In genomic region chr6:145483191-145483996, GRCh38 we compare ENCODE assay signal across 17 cellular contexts.
DNase-seq lines count a peak whose midpoint lies in the region; ATAC-seq, FAIRE-seq and TF ChIP-seq lines count a peak whose summit lies in the region.
"Had no signal": no experiment of that assay in that cellular context is flagged by ENCODE, and none has a peak within 500 bp of the region (broad histone marks: within the 10 kb centered on the region; RNA-seq: fewer than 3 reads in every experiment).

No MANE protein-coding gene starts in this region.

- H3K27ac ChIP-seq in PC-9 (peak overlapping the region; percentile 73), endothelial cell of umbilical vein (ENCODE audit: insufficient read depth, low read depth, low read length) (no peak overlapping the region), trophoblast cell (ENCODE audit: low read depth, low read length) (peak overlapping the region; percentile 20)
- H3K27ac ChIP-seq: pancreas had no signal

- no peaks in the 10 kb centered on the region for H3K79me1 ChIP-seq in trophoblast cell (ENCODE audit: low read length)

- no peak overlapping the region; the same call in 1 of the 2 replicates for H3K4me3 ChIP-seq in PC-9
- no peak overlapping the region for H3K4me3 ChIP-seq in endothelial cell of umbilical vein (replicated peaks in 1 of 3; ENCODE audit: insufficient read depth in 1 of 3, low read depth in 1 of 3, low read length in 3 of 3)
- H3K4me3 ChIP-seq in trophoblast cell (ENCODE audit: low read depth, low read length) = no peak overlapping the region
- H3K4me3 ChIP-seq: pancreas had no signal

- H4K91ac ChIP-seq in trophoblast cell (ENCODE audit: low read depth, low read length) = peak overlapping the region; percentile 19

- H3K36me3 ChIP-seq in PC-9 (ENCODE audit: low read depth) = no peaks in the 10 kb centered on the region
- H3K36me3 ChIP-seq in endothelial cell of umbilical vein (ENCODE audit: control insufficient read depth in 2 of 2, extremely low read depth in 1 of 2, insufficient read depth in 2 of 2, low read length in 2 of 2) = no peaks in the 10 kb centered on the region
- no peaks in the 10 kb centered on the region for H3K36me3 ChIP-seq in trophoblast cell (ENCODE audit: control insufficient read depth in 1 of 2, insufficient read depth in 2 of 2, low read length in 2 of 2)
- H3K36me3 ChIP-seq: BE2C, pancreas had no signal

- H3K9ac ChIP-seq in endothelial cell of umbilical vein (replicated peaks; ENCODE audit: extremely low read depth, insufficient read depth, low read length) (no peak overlapping the region), trophoblast cell (ENCODE audit: low read length) (no peak overlapping the region)

- H4K12ac ChIP-seq in trophoblast cell (ENCODE audit: low read depth, low read length) = no peak overlapping the region

- no peak for TF ChIP-seq POLR2A in endothelial cell of umbilical vein (IDR thresholded peaks at IDR 0.05; ENCODE audit: low read depth, low read length)

- TF ChIP-seq CTCF in PC-9 (conservative IDR thresholded peaks at IDR 0.05) (no peak), endothelial cell of umbilical vein (IDR thresholded peaks at IDR 0.05; ENCODE audit: extremely low read depth in 1 of 2, insufficient read depth in 1 of 2, low read depth in 1 of 2, low read length in 2 of 2) (no peak)

- no CpG with 5 or more reads among the region's 1 CpG for WGBS in trophoblast cell (ENCODE audit: extremely low coverage, insufficient coverage, insufficient read length)

- H3K27ac Mint-ChIP-seq in T-cell = no peak overlapping the region
- H3K27ac Mint-ChIP-seq: activated B cell treated with CpG ODN at 0.5 μM for 24 hours; activated CD8-positive, alpha-beta memory T cell treated with anti-CD3 and anti-CD28 coated beads, Interleukin-2, amount 10 ng/mL, durations not matched to agents 7 days and 5 days had no signal

- BruUV-seq in PC-9 (replicated peaks; lab: Mats Ljungman, UMichigan) (no TSS peak), endothelial cell of umbilical vein (replicated peaks; lab: Mats Ljungman, UMichigan) (no TSS peak)

- H3K9me2 ChIP-seq in PC-9 (ENCODE audit: insufficient read depth) = no peaks in the 10 kb centered on the region

- H3K9me3 ChIP-seq in PC-9 (ENCODE audit: insufficient read depth, low read depth) = peaks cover 4% of the 10 kb centered on the region; the same call in 1 of the 2 replicates
- H3K9me3 ChIP-seq in endothelial cell of umbilical vein (replicated peaks; ENCODE audit: control insufficient read depth, insufficient read depth, low read length) = no peaks in the 10 kb centered on the region
- H3K9me3 ChIP-seq in trophoblast cell (ENCODE audit: insufficient read depth, low read depth, low read length) = no peaks in the 10 kb centered on the region
- H3K9me3 ChIP-seq: BE2C, pancreas had no signal

- peak; percentile 77 for FAIRE-seq in endothelial cell of umbilical vein (lab: Jason Lieb, UNC)
- FAIRE-seq: pancreas had no signal

- no peak overlapping the region for H2BK5ac ChIP-seq in trophoblast cell (ENCODE audit: low read depth, low read length, poor library complexity)

- H2AFZ ChIP-seq in PC-9 = no peak overlapping the region
- no peak overlapping the region for H2AFZ ChIP-seq in endothelial cell of umbilical vein (ENCODE audit: low read depth, low read length)
- H2AFZ ChIP-seq in trophoblast cell (ENCODE audit: insufficient read depth, low read length, poor library complexity) = no peak overlapping the region

- H2BK12ac ChIP-seq in trophoblast cell (ENCODE audit: low read length) = no peak overlapping the region

- H3K4ac ChIP-seq in trophoblast cell (ENCODE audit: low read depth, low read length) = no peak overlapping the region

- H3K79me2 ChIP-seq in PC-9 (ENCODE audit: low read depth) (no peaks in the 10 kb centered on the region), endothelial cell of umbilical vein (ENCODE audit: control insufficient read depth, insufficient read depth, low read length) (no peaks in the 10 kb centered on the region), trophoblast cell (ENCODE audit: control insufficient read depth, insufficient read depth, low read length, poor library complexity) (no peaks in the 10 kb centered on the region)

- no peak for ATAC-seq in T-cell (replicated peaks in 1 of 4)
- no peak for ATAC-seq in HG02973 (IDR thresholded peaks at IDR 0.05; ENCODE audit: unreplicated experiment)
- ATAC-seq in GM21723 (IDR thresholded peaks at IDR 0.05; ENCODE audit: unreplicated experiment) = no peak
- ATAC-seq: activated CD8-positive, alpha-beta memory T cell treated with anti-CD3 and anti-CD28 coated beads, Interleukin-2, amount 10 ng/mL, durations not matched to agents 7 days and 5 days had no signal

- H3K27me3 ChIP-seq in PC-9 (ENCODE audit: insufficient read depth, low read depth) = no peaks in the 10 kb centered on the region
- no peaks in the 10 kb centered on the region for H3K27me3 ChIP-seq in endothelial cell of umbilical vein (ENCODE audit: control insufficient read depth in 2 of 2, insufficient read depth in 2 of 2, low read length in 2 of 2)
- H3K27me3 ChIP-seq in trophoblast cell (ENCODE audit: insufficient read depth, low read length) = no peaks in the 10 kb centered on the region
- H3K27me3 ChIP-seq: BE2C, pancreas had no signal

- DNase-seq in ELR (ENCODE audit: low read depth) (peak; percentile 70), PC-9 (peak in 1 of 2 experiments; percentile 84), endothelial cell of umbilical vein (ENCODE audit: low read depth, low spot score) (peak; percentile 48), trophoblast cell (peak in 1 of 2 donors; percentile 56), T-cell (no peak), Ammon's horn (ENCODE audit: low spot score) (no peak)
- DNase-seq: activated B cell treated with CpG ODN at 0.5 μM for 24 hours; activated CD8-positive, alpha-beta memory T cell treated with anti-CD3 and anti-CD28 coated beads, Interleukin-2, amount 10 ng/mL, durations not matched to agents 7 days and 5 days; activated naive CD4-positive, alpha-beta T cell; BE2C; DND-41; glutamatergic neuron; NCI-H2029; pancreas had no signal

- no peak overlapping the region for H3K23ac ChIP-seq in trophoblast cell (ENCODE audit: low read length)

- H3K36me3 Mint-ChIP-seq in T-cell = no peaks in the 10 kb centered on the region
- H3K36me3 Mint-ChIP-seq: activated CD8-positive, alpha-beta memory T cell treated with anti-CD3 and anti-CD28 coated beads, Interleukin-2, amount 10 ng/mL, durations not matched to agents 7 days and 5 days; brain had no signal

- no peak overlapping the region for H2AK5ac ChIP-seq in trophoblast cell (ENCODE audit: low read length)

- H2BK120ac ChIP-seq in trophoblast cell (ENCODE audit: insufficient read depth, low read length, poor library complexity) = peak overlapping the region; percentile 36

- CTCF ChIA-PET in PC-9 (lab: Charles Lee) = no interaction called here
- CTCF ChIA-PET in endothelial cell of umbilical vein (lab: Charles Lee) = interaction anchor here (1.0 to 1.1 kb wide), 2 partner anchors 10 to 150 kb away, joined by 3 to 4 read pairs; no protein-coding TSS in a partner anchor
- CTCF ChIA-PET in T-cell (lab: Charles Lee) = interaction anchor here in 1 of 2 donors (0.7 kb wide), 1 partner anchor 1986 kb away, joined by 3 read pairs; no protein-coding TSS in a partner anchor

- H3F3A ChIP-seq in PC-9 (ENCODE audit: insufficient read depth, low read depth) = peaks cover 21% of the 10 kb centered on the region

- no peak overlapping the region for H4K8ac ChIP-seq in trophoblast cell (ENCODE audit: low read depth, low read length)

- H3K4me2 ChIP-seq in PC-9 (peak overlapping the region; percentile 66), endothelial cell of umbilical vein (ENCODE audit: insufficient read depth, low read length) (no peak overlapping the region), trophoblast cell (ENCODE audit: low read length) (no peak overlapping the region)

- no peaks in the 10 kb centered on the region for H3K27me3 Mint-ChIP-seq in T-cell
- H3K27me3 Mint-ChIP-seq: activated B cell treated with CpG ODN at 0.5 μM for 24 hours; activated CD8-positive, alpha-beta memory T cell treated with anti-CD3 and anti-CD28 coated beads, Interleukin-2, amount 10 ng/mL, durations not matched to agents 7 days and 5 days had no signal

- intact Hi-C loops in PC-9 (cut with micrococcal nuclease; ENCODE audit: unreplicated experiment) (no loop called here), endothelial cell of umbilical vein (cut with micrococcal nuclease) (no loop called here)

- H3K4me1 ChIP-seq in PC-9 (replicated peaks; ENCODE audit: insufficient read depth) = peaks cover 26% of the 10 kb centered on the region
- no peaks in the 10 kb centered on the region for H3K4me1 ChIP-seq in endothelial cell of umbilical vein (ENCODE audit: control insufficient read depth, extremely low read depth, insufficient read depth, low read length)
- H3K4me1 ChIP-seq in trophoblast cell (ENCODE audit: control insufficient read depth in 1 of 2, insufficient read depth in 2 of 2, low read length in 2 of 2) = no peaks in the 10 kb centered on the region
- H3K4me1 ChIP-seq: BE2C, pancreas had no signal

- POLR2A ChIA-PET in PC-9 (lab: Charles Lee; ENCODE audit: unreplicated experiment) (interaction anchor here (0.5 to 0.7 kb wide), 3 partner anchors 19 to 570 kb away, joined by 4 to 5 read pairs (median 4); no protein-coding TSS in a partner anchor), endothelial cell of umbilical vein (lab: Charles Lee) (no interaction called here), T-cell (lab: Charles Lee) (interaction anchor here in 1 of 2 donors (0.5 kb wide), 1 partner anchor 66 kb away, joined by 3 read pairs; no protein-coding TSS in a partner anchor)

- H3K4me1 Mint-ChIP-seq in T-cell = no peaks in the 10 kb centered on the region
- H3K4me1 Mint-ChIP-seq: activated B cell treated with CpG ODN at 0.5 μM for 24 hours; activated CD8-positive, alpha-beta memory T cell treated with anti-CD3 and anti-CD28 coated beads, Interleukin-2, amount 10 ng/mL, durations not matched to agents 7 days and 5 days had no signal

- H3K18ac ChIP-seq in trophoblast cell (ENCODE audit: low read length) = no peak overlapping the region

- H3K4me3 Mint-ChIP-seq in T-cell = no peak overlapping the region
- H3K4me3 Mint-ChIP-seq: activated B cell treated with CpG ODN at 0.5 μM for 24 hours; activated CD8-positive, alpha-beta memory T cell treated with anti-CD3 and anti-CD28 coated beads, Interleukin-2, amount 10 ng/mL, durations not matched to agents 7 days and 5 days; brain had no signal

- H4K20me1 ChIP-seq in PC-9 (ENCODE audit: insufficient read depth) (no peaks in the 10 kb centered on the region), endothelial cell of umbilical vein (replicated peaks; ENCODE audit: control insufficient read depth, extremely low read depth, insufficient read depth, low read length) (no peaks in the 10 kb centered on the region)

- H3K9me1 ChIP-seq in endothelial cell of umbilical vein (replicated peaks; ENCODE audit: control insufficient read depth, extremely low read depth, insufficient read depth, low read length) = no peaks in the 10 kb centered on the region

- peaks cover 4 to 17% (median 13%) of the 10 kb centered on the region in 3 donors for H3K9me3 Mint-ChIP-seq in T-cell

- dilution Hi-C loops in endothelial cell of umbilical vein (cut with MboI; ENCODE audit: extremely low pct_ligation_motif_present, low sequenced_read_pairs) = no loop called here

- H3K14ac ChIP-seq in trophoblast cell (ENCODE audit: low read length) = no peak overlapping the region

TF ChIP-seq in endothelial cell of umbilical vein, 7 proteins besides CTCF, POLR2A, EP300 and RAD21 (continues in another document):
- no peak for TF ChIP-seq JUN (IDR thresholded peaks at IDR 0.05; ENCODE audit: borderline replicate concordance, insufficient read depth, insufficient read length, low read depth)

Comparison
In these comparisons a context has a peak if more than half of its experiments do, and no peak if none do; other contexts are left out.
1. DNase-seq: peak in ELR (single experiment) and endothelial cell of umbilical vein (single experiment); none in T-cell (0 of 34) and Ammon's horn (single experiment).